9 cellular contexts compared by ENCODE assay signal in genomic region chr11:8268530-8269461, GRCh38. TPM values are rescaled to one million over a fixed set of nuclear protein-coding genes. Genes with fewer than 3 reads are reported as not detected.
DNase-seq lines count a peak whose midpoint lies in the region; ATAC-seq and TF ChIP-seq lines count a peak whose summit lies in the region.
"Had no signal": no experiment of that assay in that cellular context is flagged by ENCODE, and none has a peak within 500 bp of the region (broad histone marks: within the 10 kb centered on the region; RNA-seq: fewer than 3 reads in every experiment).

No MANE protein-coding gene starts in this region.

- TF ChIP-seq CTCF in esophagus squamous epithelium (IDR thresholded peaks at IDR 0.05) (no peak), neural progenitor cell (IDR thresholded peaks at IDR 0.05) (no peak), brain microvascular endothelial cell (IDR thresholded peaks at IDR 0.05; ENCODE audit: low read depth, low read length, missing control alignments) (no peak)

- H3K27me3 Mint-ChIP-seq in neural progenitor cell (ENCODE audit: insufficient read depth, low read depth) = peaks cover 38% of the 10 kb centered on the region

- peak overlapping the region; percentile 85 for H3K4me3 Mint-ChIP-seq in neural progenitor cell

- intact Hi-C loops in esophagus squamous epithelium (cut with DNase I) = no loop called here

- H3K79me2 ChIP-seq in neural progenitor cell (ENCODE audit: low read depth) = peaks cover 32% of the 10 kb centered on the region

- no peaks in the 10 kb centered on the region for H3K9me3 ChIP-seq in BLaER1
- no peaks in the 10 kb centered on the region for H3K9me3 ChIP-seq in HUES64 (ENCODE audit: insufficient read depth, low read depth, low read length)
- no peaks in the 10 kb centered on the region for H3K9me3 ChIP-seq in esophagus squamous epithelium
- H3K9me3 ChIP-seq in neural progenitor cell (ENCODE audit: low read depth) = no peaks in the 10 kb centered on the region

- H3K4me3 ChIP-seq in BLaER1 = peak overlapping the region; percentile 67
- peak overlapping the region; percentile 57 for H3K4me3 ChIP-seq in HUES64 (ENCODE audit: low read length)
- H3K4me3 ChIP-seq in esophagus squamous epithelium = peak overlapping the region; percentile 31 to 72 (median 44)
- H3K4me3 ChIP-seq in neural progenitor cell = peak overlapping the region; percentile 73
- H3K4me3 ChIP-seq in brain microvascular endothelial cell (ENCODE audit: low read depth, low read length) = no peak overlapping the region

- H3K27me3 ChIP-seq in BLaER1 = peaks cover 75% of the 10 kb centered on the region
- peaks cover 81% of the 10 kb centered on the region for H3K27me3 ChIP-seq in HUES64 (ENCODE audit: insufficient read depth, low read length)
- peaks cover 0 to 88% (median 12%) of the 10 kb centered on the region in 4 donors for H3K27me3 ChIP-seq in esophagus squamous epithelium
- H3K27me3 ChIP-seq in neural progenitor cell = peaks cover 67% of the 10 kb centered on the region
- H3K27me3 ChIP-seq in brain microvascular endothelial cell (replicated peaks) = peaks cover 48% of the 10 kb centered on the region

- H2AFZ ChIP-seq in neural progenitor cell (replicated peaks) = peak overlapping the region; percentile 68

- WGBS in HUES64 = 20% methylated on average over 68 of the region's 68 CpGs
- 56 to 64% methylated on average over 13 to 16 of the region's 68 CpGs for WGBS in esophagus squamous epithelium, 2 donors

- no peak for TF ChIP-seq POLR2A in esophagus squamous epithelium (IDR thresholded peaks at IDR 0.05)

- peaks cover 37% of the 10 kb centered on the region for H3K4me1 Mint-ChIP-seq in neural progenitor cell

- H3K36me3 ChIP-seq in BLaER1 (no peaks in the 10 kb centered on the region), HUES64 (ENCODE audit: insufficient read depth, low read length) (no peaks in the 10 kb centered on the region), esophagus squamous epithelium (no peaks in the 10 kb centered on the region), neural progenitor cell (no peaks in the 10 kb centered on the region), brain microvascular endothelial cell (replicated peaks) (no peaks in the 10 kb centered on the region)

- DNase-seq in esophagus squamous epithelium (lab: John Stamatoyannopoulos, UW) (no peak), neural progenitor cell (ENCODE audit: low spot score) (peak; percentile 80), brain microvascular endothelial cell (no peak), ACHN (no peak), NOMO-1 (lab: John Stamatoyannopoulos, UW; ENCODE audit: unreplicated experiment in 2 of 2) (no peak)

- no peak overlapping the region for H3K27ac ChIP-seq in BLaER1
- H3K27ac ChIP-seq in HUES64 (ENCODE audit: low read depth, low read length) = no peak overlapping the region
- no peak overlapping the region for H3K27ac ChIP-seq in esophagus squamous epithelium
- H3K27ac ChIP-seq in neural progenitor cell = no peak overlapping the region
- no peak overlapping the region for H3K27ac ChIP-seq in brain microvascular endothelial cell

- in situ Hi-C loops in brain microvascular endothelial cell (cut with HindIII; ENCODE audit: low pct_ligation_motif_present, low sequenced_read_pairs) = no loop called here
- in situ Hi-C loops in ACHN (cut with HindIII; ENCODE audit: low pct_ligation_motif_present, low pct_unique_long_range_greater_than_20kb, low sequenced_read_pairs) = no loop called here

- peaks cover 22% of the 10 kb centered on the region; the same call in 1 of the 2 replicates for H4K20me1 ChIP-seq in BLaER1
- H4K20me1 ChIP-seq in neural progenitor cell (ENCODE audit: low read depth) = peaks cover 16% of the 10 kb centered on the region

- H3K27ac Mint-ChIP-seq in neural progenitor cell = no peak overlapping the region

- ATAC-seq in GM21381 (IDR thresholded peaks at IDR 0.05; ENCODE audit: unreplicated experiment) = no peak

- no peaks in the 10 kb centered on the region for H3K9me3 Mint-ChIP-seq in neural progenitor cell

- H3K36me3 Mint-ChIP-seq in neural progenitor cell = no peaks in the 10 kb centered on the region

- no peak overlapping the region for H3K9ac ChIP-seq in BLaER1
- peak overlapping the region; percentile 54; the same call in 1 of the 2 replicates for H3K9ac ChIP-seq in HUES64 (ENCODE audit: low read depth, low read length)
- no peak overlapping the region for H3K9ac ChIP-seq in neural progenitor cell

- H3K4me1 ChIP-seq in BLaER1 (peaks cover 14% of the 10 kb centered on the region), HUES64 (ENCODE audit: insufficient read depth, low read length) (peaks cover 4% of the 10 kb centered on the region; the same call in 1 of the 2 replicates), esophagus squamous epithelium (peaks cover 7 to 30% (median 17%) of the 10 kb centered on the region in 3 donors), neural progenitor cell (peaks cover 43% of the 10 kb centered on the region)

- H3K4me2 ChIP-seq in BLaER1 (peak overlapping the region; percentile 90), neural progenitor cell (peak overlapping the region; percentile 95)

- peaks cover 38% of the 10 kb centered on the region for H3F3A ChIP-seq in neural progenitor cell (ENCODE audit: low read depth)

RNA-seq across cellular contexts. Expression of gene LMO1, which starts 5.1 kb away (rescaled TPM):
- polyA plus RNA-seq in HUES64 (2013, experiment 1 of 2) = 0.70 TPM
- 3.0 TPM for polyA plus RNA-seq in HUES64 (2013, experiment 2 of 2)
- total RNA-seq in esophagus squamous epithelium = not detected
- 2.9 and 6.2 TPM in 2 replicates for total RNA-seq in neural progenitor cell (ENCODE audit: low replicate concordance)
- total RNA-seq: bronchial epithelial cell had no signal
